Comparison of ENCODE assay signal across 32 cellular contexts in genomic region chr9:69020746-69021145, GRCh38. TPM values are rescaled to one million over a fixed set of nuclear protein-coding genes. Genes with fewer than 3 reads are reported as not detected.
"Had no signal": no experiment of that assay in that cellular context is flagged by ENCODE, and none has a peak within 500 bp of the region (broad histone marks: within the 10 kb centered on the region; RNA-seq: fewer than 3 reads in every experiment).

No MANE protein-coding gene starts in this region.

- H3K9me3 ChIP-seq: ascending aorta, gastrocnemius medialis, left ventricle myocardium inferior, neutrophil, right lobe of liver, tibial nerve had no signal

- ATAC-seq: gastrocnemius medialis, right lobe of liver had no signal

- H3K36me3 Mint-ChIP-seq: activated naive CD8-positive, alpha-beta T cell; brain; T-cell had no signal

- H3K27ac Mint-ChIP-seq: activated naive CD8-positive, alpha-beta T cell; activated T-helper 2 cell treated with anti-CD3 and anti-CD28 coated beads, Interferon-gamma antibody, Interleukin-2, Interleukin-4, amounts not matched to agents 10 μg/mL and 5 μg/mL and 100 μg/mL, durations not matched to agents 14 hours and 24 hours and 36 hours; brain; nephron progenitor cell had no signal

- H3K9me3 Mint-ChIP-seq: activated T-helper 2 cell treated with anti-CD3 and anti-CD28 coated beads, Interferon-gamma antibody, Interleukin-2, Interleukin-4, amounts not matched to agents 10 μg/mL and 5 μg/mL and 100 μg/mL, durations not matched to agents 14 hours and 24 hours and 36 hours; brain; nephron progenitor cell; T-cell had no signal

- H3K4me1 ChIP-seq: ascending aorta, gastrocnemius medialis had no signal

- H3K27ac ChIP-seq: ascending aorta, cardiac muscle cell, coronary artery, dorsolateral prefrontal cortex, gastrocnemius medialis, left ventricle myocardium inferior, neutrophil, right lobe of liver, tibial nerve had no signal

- H3K4me3 ChIP-seq: ascending aorta, cardiac muscle cell, coronary artery, dorsolateral prefrontal cortex, gastrocnemius medialis, left ventricle myocardium inferior, lung, right lobe of liver, tibial nerve had no signal

- DNase-seq: activated CD4-positive, alpha-beta T cell treated with anti-CD3 and anti-CD28 coated beads for 1 hour; activated CD4-positive, alpha-beta T cell treated with anti-CD3 and anti-CD28 coated beads, Interleukin-2, amount 50 U/mL, for 1 hour; activated T-cell treated with anti-CD3 and anti-CD28 coated beads, Interleukin-2, amount 50 U/mL, for 48 hours; dorsolateral prefrontal cortex; effector memory CD4-positive, alpha-beta T cell; gastrocnemius medialis; glutamatergic neuron; islet precursor cell; left ventricle myocardium inferior; mesendoderm; nephron progenitor cell; right lobe of liver; stimulated activated CD4-positive, alpha-beta T cell treated with anti-CD3 and anti-CD28 coated beads, Interleukin-2, amount 100 ng/mL, for 48 hours; stimulated activated naive CD4-positive, alpha-beta T cell treated with Interleukin-2 at 50 U/mL for 16 hours; T-cell had no signal

- H3K4me3 Mint-ChIP-seq: activated naive CD8-positive, alpha-beta T cell; brain; nephron progenitor cell had no signal

- H3K27me3 Mint-ChIP-seq: activated naive CD8-positive, alpha-beta T cell; T-cell had no signal

- H3K27me3 ChIP-seq: ascending aorta, cardiac muscle cell, dorsolateral prefrontal cortex, gastrocnemius medialis, neutrophil, right lobe of liver had no signal

RNA-seq across cellular contexts. Expression of gene PRKACG, which starts 6.8 kb away (rescaled TPM):
- total RNA-seq: activated T-helper 2 cell treated with anti-CD3 and anti-CD28 coated beads, Interferon-gamma antibody, Interleukin-2, Interleukin-4, amounts not matched to agents 10 μg/mL and 5 μg/mL and 100 μg/mL, durations not matched to agents 14 hours and 24 hours and 36 hours; ascending aorta; cardiac muscle cell; cerebellum; dorsolateral prefrontal cortex; epithelial cell of proximal tubule; gastrocnemius medialis; left ventricle myocardium inferior; lung; mononuclear cell; osteocyte; posterior vena cava; right lobe of liver; skeletal muscle tissue; T-cell; temporal lobe; tibial nerve; urinary bladder had no signal
- polyA plus RNA-seq: lung, urinary bladder had no signal

RNA-seq across cellular contexts. Expression of gene FXN, which starts 14.8 kb away (rescaled TPM):
- total RNA-seq: ascending aorta had no signal
